ENCODE assay signal across 1 cellular context in genomic region chr2:146927080-146927714, GRCh38.
TF ChIP-seq lines count a peak whose summit lies in the region.

No MANE protein-coding gene starts in this region.

TF ChIP-seq in HCT116, 20 proteins besides CTCF, POLR2A, EP300 and RAD21 (continued from another document):
- no peak for TF ChIP-seq SIN3A (IDR thresholded peaks at IDR 0.05; ENCODE audit: low read depth)
- TF ChIP-seq JUND (IDR thresholded peaks at IDR 0.05), result no peak
- TF ChIP-seq EZH2 (IDR thresholded peaks at IDR 0.05), result no peak
- TF ChIP-seq SRF (IDR thresholded peaks at IDR 0.05; ENCODE audit: low read depth), result no peak
- TF ChIP-seq CEBPB (IDR thresholded peaks at IDR 0.05; ENCODE audit: low read depth), result no peak
- TF ChIP-seq EZH2phosphoT487 (IDR thresholded peaks at IDR 0.05; ENCODE audit: borderline replicate concordance), result no peak
- no peak for TF ChIP-seq CBX3 (IDR thresholded peaks at IDR 0.05; ENCODE audit: low read depth)
- TF ChIP-seq ZFX (IDR thresholded peaks at IDR 0.05), result no peak
